1 cellular context compared by ENCODE assay signal in the genomic region with DNA sequence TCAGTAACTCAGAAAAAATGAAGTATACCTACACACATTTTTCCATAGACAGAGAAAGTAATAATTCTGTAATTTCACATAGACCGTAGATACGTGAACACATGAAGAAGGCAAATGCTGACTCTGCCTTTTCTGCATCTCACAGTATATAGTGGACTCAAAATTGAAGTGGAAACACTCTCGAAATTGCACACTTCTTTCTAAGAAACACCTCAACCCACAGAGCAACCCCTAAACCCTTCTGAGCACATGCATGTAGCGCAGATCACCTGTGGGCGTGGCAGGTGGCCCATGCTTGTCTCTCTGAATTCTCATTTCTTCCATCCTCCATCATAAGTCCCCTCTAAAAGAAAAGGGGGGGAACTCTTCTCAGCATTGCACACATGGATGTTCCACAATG.
A peak's percentile ranks its signal among the peaks of the same experiment; 100 is the strongest.
TF ChIP-seq lines count a peak whose summit lies in the region.

No MANE protein-coding gene starts in this region.

TF ChIP-seq in K562, 482 proteins besides CTCF, POLR2A, EP300 and RAD21:
- TF ChIP-seq, protein P1, sequence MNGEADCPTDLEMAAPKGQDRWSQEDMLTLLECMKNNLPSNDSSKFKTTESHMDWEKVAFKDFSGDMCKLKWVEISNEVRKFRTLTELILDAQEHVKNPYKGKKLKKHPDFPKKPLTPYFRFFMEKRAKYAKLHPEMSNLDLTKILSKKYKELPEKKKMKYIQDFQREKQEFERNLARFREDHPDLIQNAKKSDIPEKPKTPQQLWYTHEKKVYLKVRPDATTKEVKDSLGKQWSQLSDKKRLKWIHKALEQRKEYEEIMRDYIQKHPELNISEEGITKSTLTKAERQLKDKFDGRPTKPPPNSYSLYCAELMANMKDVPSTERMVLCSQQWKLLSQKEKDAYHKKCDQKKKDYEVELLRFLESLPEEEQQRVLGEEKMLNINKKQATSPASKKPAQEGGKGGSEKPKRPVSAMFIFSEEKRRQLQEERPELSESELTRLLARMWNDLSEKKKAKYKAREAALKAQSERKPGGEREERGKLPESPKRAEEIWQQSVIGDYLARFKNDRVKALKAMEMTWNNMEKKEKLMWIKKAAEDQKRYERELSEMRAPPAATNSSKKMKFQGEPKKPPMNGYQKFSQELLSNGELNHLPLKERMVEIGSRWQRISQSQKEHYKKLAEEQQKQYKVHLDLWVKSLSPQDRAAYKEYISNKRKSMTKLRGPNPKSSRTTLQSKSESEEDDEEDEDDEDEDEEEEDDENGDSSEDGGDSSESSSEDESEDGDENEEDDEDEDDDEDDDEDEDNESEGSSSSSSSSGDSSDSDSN (IDR thresholded peaks at IDR 0.05; ENCODE audit: borderline replicate concordance in 1 of 2, low read depth in 2 of 2, low read length in 2 of 2), result no peak
- peak; percentile 21; the same call in 1 of the 2 replicates for TF ChIP-seq MAFK (IDR thresholded peaks at IDR 0.05; ENCODE audit: low read length)
